In genomic region chr17:29962656-29963055, GRCh38 we compare ENCODE assay signal across 21 cellular contexts. TPM values are rescaled to one million over a fixed set of nuclear protein-coding genes. Genes with fewer than 3 reads are reported as not detected.
"Had no signal": no experiment of that assay in that cellular context is flagged by ENCODE, and none has a peak within 500 bp of the region (broad histone marks: within the 10 kb centered on the region; RNA-seq: fewer than 3 reads in every experiment).

No MANE protein-coding gene starts in this region.

- H3K4me1 ChIP-seq: adrenal gland, breast epithelium, Peyer's patch had no signal

- H3K36me3 ChIP-seq: adrenal gland, breast epithelium, Peyer's patch had no signal

- DNase-seq: activated B cell treated with CpG ODN at 0.5 μM for 24 hours; activated CD4-positive, alpha-beta T cell treated with anti-CD3 and anti-CD28 coated beads for 1 hour; activated CD4-positive, alpha-beta T cell treated with anti-CD3 and anti-CD28 coated beads, Interleukin-2, amount 10 ng/mL, durations not matched to agents 24 days and 14 days; activated CD4-positive, alpha-beta T cell treated with anti-CD3 and anti-CD28 coated beads, Interleukin-2, amount 50 U/mL, for 48 hours; activated CD8-positive, alpha-beta memory T cell treated with anti-CD3 and anti-CD28 coated beads, Interleukin-2, amount 10 ng/mL, durations not matched to agents 7 days and 5 days; activated gamma-delta T cell treated with Interleukin-2 at 50 U/mL for 16 hours; activated naive CD4-positive, alpha-beta T cell treated with anti-CD3 and anti-CD28 coated beads, Interleukin-2, amount 10 ng/mL, durations not matched to agents 7 days and 5 days; activated naive CD8-positive, alpha-beta T cell treated with anti-CD3 and anti-CD28 coated beads, Interleukin-2, amount 10 ng/mL, durations not matched to agents 7 days and 5 days; activated T-cell treated with anti-CD3 and anti-CD28 coated beads, Interleukin-2, amount 50 U/mL, for 72 hours; adrenal gland; aorta; caudate nucleus; NCI-H1105 treated with DMSO at 0.1 percent for 48 hours; NCI-H1436 treated with DMSO at 0.1 percent for 48 hours; NCI-H187; NCI-H2081; NCI-H510A treated with DMSO at 0.1 percent for 48 hours; Peyer's patch; SHP77 treated with DMSO at 0.1 percent for 48 hours; T-helper 9 cell had no signal

- ATAC-seq: activated CD8-positive, alpha-beta memory T cell treated with anti-CD3 and anti-CD28 coated beads, Interleukin-2, amount 10 ng/mL, durations not matched to agents 7 days and 5 days; activated T-cell treated with anti-CD3 and anti-CD28 coated beads, Interleukin-2, amount 50 U/mL, for 72 hours had no signal

- H3K27me3 ChIP-seq: adrenal gland, breast epithelium, Peyer's patch had no signal

- H3K27ac ChIP-seq: adrenal gland, breast epithelium, Peyer's patch had no signal

- H3K4me3 ChIP-seq: adrenal gland, breast epithelium, Peyer's patch had no signal

- H3K9me3 ChIP-seq: adrenal gland, breast epithelium, Peyer's patch had no signal

RNA-seq across cellular contexts. Expression of gene EFCAB5, which starts 21.2 kb away (rescaled TPM):
- polyA plus RNA-seq: aorta had no signal
